1 cellular context compared by ENCODE assay signal in the genomic region with DNA sequence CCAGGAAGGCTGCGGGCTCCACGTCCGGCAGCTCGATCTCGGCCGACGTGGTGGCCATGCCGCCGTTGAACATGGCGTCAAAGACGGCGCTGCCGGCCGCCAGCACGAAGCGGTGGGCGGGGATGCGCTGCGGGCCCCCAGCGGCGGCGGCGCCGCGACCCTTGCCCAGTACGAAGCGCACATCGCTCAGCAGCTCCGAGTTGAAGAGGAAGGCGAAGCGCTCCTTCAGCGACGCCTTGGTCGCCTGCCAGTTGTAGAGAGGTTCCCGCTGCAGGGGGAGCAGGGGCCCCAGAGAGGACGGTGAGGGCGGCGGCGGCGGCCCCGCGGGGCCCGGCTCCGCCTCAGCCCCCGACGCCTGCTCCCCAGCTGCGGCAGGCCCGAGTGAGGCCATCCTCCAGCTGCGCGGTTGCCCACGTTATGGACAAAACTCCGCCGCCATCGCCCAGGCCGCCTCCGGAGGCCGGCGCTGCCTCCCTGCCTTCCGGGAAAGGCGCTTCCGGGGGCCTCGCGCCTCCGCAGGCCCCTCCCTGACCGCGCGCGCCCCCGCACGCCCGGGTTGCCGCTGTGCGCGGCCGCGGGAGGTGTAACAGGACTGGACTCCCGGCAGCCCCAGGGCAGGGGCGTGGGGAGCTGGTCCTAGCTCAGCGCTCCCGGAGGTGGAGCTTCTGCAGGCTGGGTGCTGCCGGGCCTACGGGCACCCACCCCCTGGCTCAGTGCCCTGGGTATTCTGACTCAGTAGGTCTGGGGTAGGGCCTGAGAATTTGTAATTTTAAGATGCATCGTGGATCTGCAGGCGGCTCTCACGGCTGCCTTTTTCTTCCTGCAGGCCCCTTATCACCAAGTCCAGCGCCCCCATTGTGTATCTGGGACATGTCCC.
TF ChIP-seq lines count a peak whose summit lies in the region.

A gene (minus strand): TSS at position 492 of the 877 bp plus-strand sequence. CDS start 101 bp downstream, at position 391.

TF ChIP-seq in GM12878, 131 proteins besides CTCF, POLR2A, EP300 and RAD21 (continued from another document):
- no peak for TF ChIP-seq FOXM1 (IDR thresholded peaks at IDR 0.05; ENCODE audit: low read depth, low read length)
